Comparison of ENCODE assay signal across 1 cellular context in genomic region chr1:165871311-165872067, GRCh38.
TF ChIP-seq lines count a peak whose summit lies in the region.

No MANE protein-coding gene starts in this region.

TF ChIP-seq in K562, 482 proteins besides CTCF, POLR2A, EP300 and RAD21 (continued from another document and continues in another):
- TF ChIP-seq PBX2 (CRISPR knock-in tag; IDR thresholded peaks at IDR 0.05; ENCODE audit: low read depth) (no peak), PBX2 (tag; conservative IDR thresholded peaks at IDR 0.05; ENCODE audit: low read depth) (no peak), FOXK1 (CRISPR knock-in tag; IDR thresholded peaks at IDR 0.05; ENCODE audit: borderline replicate concordance) (no peak), ZBTB33 (CRISPR knock-in tag; IDR thresholded peaks at IDR 0.05) (no peak), MCM7 (IDR thresholded peaks at IDR 0.05) (no peak), ATF3 (IDR thresholded peaks at IDR 0.05) (no peak), ATF3 (CRISPR knock-in tag; conservative IDR thresholded peaks at IDR 0.05) (no peak), YY1 (IDR thresholded peaks at IDR 0.05; ENCODE audit: borderline replicate concordance in 1 of 3, control insufficient read depth in 1 of 3, extremely low read depth in 1 of 3, insufficient read depth in 3 of 3, insufficient read length in 1 of 3, insufficient replicate concordance in 2 of 3, low read depth in 1 of 3, low read length in 2 of 3) (no peak), NFIX (CRISPR knock-in tag; IDR thresholded peaks at IDR 0.05; ENCODE audit: low read depth) (no peak), NCOA6 (IDR thresholded peaks at IDR 0.05) (no peak), ZNF212 (CRISPR knock-in tag; IDR thresholded peaks at IDR 0.05) (no peak), EZH2 (IDR thresholded peaks at IDR 0.05; ENCODE audit: borderline replicate concordance, low read depth, low read length) (no peak), ZKSCAN3 (CRISPR knock-in tag; IDR thresholded peaks at IDR 0.05) (no peak), TOE1 (IDR thresholded peaks at IDR 0.05; ENCODE audit: borderline replicate concordance) (no peak), TOE1 (CRISPR knock-in tag; IDR thresholded peaks at IDR 0.05; ENCODE audit: borderline replicate concordance, low read depth) (no peak), TRIM28 (IDR thresholded peaks at IDR 0.05) (no peak), CBX3 (IDR thresholded peaks at IDR 0.05; ENCODE audit: borderline replicate concordance in 1 of 2, low read length in 2 of 2) (peak in 1 of 2 experiments; percentile 56; a peak in 1 of 3 replicates), HEY1 (CRISPR knock-in tag; IDR thresholded peaks at IDR 0.05; ENCODE audit: borderline replicate concordance) (no peak), AFF4 (CRISPR knock-in tag; IDR thresholded peaks at IDR 0.05) (no peak), CBFA2T3 (IDR thresholded peaks at IDR 0.05) (no peak), PHF8 (IDR thresholded peaks at IDR 0.05; ENCODE audit: borderline replicate concordance, low read length) (no peak), ZNF695 (CRISPR knock-in tag; IDR thresholded peaks at IDR 0.05) (no peak), MTA1 (IDR thresholded peaks at IDR 0.05; ENCODE audit: borderline replicate concordance) (no peak), PHF20 (IDR thresholded peaks at IDR 0.05; ENCODE audit: partially characterized antibody) (no peak), RBM25 (IDR thresholded peaks at IDR 0.05; ENCODE audit: low read depth, low read length, severe bottlenecking) (peak; percentile 85), ATF6 (CRISPR knock-in tag; IDR thresholded peaks at IDR 0.05) (no peak), CEBPG (CRISPR knock-in tag; IDR thresholded peaks at IDR 0.05) (no peak), CEBPG (tag; conservative IDR thresholded peaks at IDR 0.05 in 1 of 2, IDR thresholded peaks at IDR 0.05 in 1 of 2) (no peak), KAT8 (IDR thresholded peaks at IDR 0.05; ENCODE audit: low read depth) (no peak), ZNF449 (CRISPR knock-in tag; IDR thresholded peaks at IDR 0.05) (no peak), MAFK (IDR thresholded peaks at IDR 0.05; ENCODE audit: low read length) (no peak), ZNF740 (CRISPR knock-in tag; IDR thresholded peaks at IDR 0.05) (no peak), ZNF740 (tag; IDR thresholded peaks at IDR 0.05) (no peak), FUS (optimal IDR thresholded peaks at IDR 0.05; ENCODE audit: low read depth, low read length) (no peak), PRMT5 (CRISPR knock-in tag; IDR thresholded peaks at IDR 0.05) (no peak)
- TF ChIP-seq, protein P1, sequence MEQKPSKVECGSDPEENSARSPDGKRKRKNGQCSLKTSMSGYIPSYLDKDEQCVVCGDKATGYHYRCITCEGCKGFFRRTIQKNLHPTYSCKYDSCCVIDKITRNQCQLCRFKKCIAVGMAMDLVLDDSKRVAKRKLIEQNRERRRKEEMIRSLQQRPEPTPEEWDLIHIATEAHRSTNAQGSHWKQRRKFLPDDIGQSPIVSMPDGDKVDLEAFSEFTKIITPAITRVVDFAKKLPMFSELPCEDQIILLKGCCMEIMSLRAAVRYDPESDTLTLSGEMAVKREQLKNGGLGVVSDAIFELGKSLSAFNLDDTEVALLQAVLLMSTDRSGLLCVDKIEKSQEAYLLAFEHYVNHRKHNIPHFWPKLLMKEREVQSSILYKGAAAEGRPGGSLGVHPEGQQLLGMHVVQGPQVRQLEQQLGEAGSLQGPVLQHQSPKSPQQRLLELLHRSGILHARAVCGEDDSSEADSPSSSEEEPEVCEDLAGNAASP (IDR thresholded peaks at IDR 0.05), result no peak
- TF ChIP-seq, protein P2, sequence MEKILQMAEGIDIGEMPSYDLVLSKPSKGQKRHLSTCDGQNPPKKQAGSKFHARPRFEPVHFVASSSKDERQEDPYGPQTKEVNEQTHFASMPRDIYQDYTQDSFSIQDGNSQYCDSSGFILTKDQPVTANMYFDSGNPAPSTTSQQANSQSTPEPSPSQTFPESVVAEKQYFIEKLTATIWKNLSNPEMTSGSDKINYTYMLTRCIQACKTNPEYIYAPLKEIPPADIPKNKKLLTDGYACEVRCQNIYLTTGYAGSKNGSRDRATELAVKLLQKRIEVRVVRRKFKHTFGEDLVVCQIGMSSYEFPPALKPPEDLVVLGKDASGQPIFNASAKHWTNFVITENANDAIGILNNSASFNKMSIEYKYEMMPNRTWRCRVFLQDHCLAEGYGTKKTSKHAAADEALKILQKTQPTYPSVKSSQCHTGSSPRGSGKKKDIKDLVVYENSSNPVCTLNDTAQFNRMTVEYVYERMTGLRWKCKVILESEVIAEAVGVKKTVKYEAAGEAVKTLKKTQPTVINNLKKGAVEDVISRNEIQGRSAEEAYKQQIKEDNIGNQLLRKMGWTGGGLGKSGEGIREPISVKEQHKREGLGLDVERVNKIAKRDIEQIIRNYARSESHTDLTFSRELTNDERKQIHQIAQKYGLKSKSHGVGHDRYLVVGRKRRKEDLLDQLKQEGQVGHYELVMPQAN (IDR thresholded peaks at IDR 0.05; ENCODE audit: borderline replicate concordance), result no peak
- TF ChIP-seq, protein P3, sequence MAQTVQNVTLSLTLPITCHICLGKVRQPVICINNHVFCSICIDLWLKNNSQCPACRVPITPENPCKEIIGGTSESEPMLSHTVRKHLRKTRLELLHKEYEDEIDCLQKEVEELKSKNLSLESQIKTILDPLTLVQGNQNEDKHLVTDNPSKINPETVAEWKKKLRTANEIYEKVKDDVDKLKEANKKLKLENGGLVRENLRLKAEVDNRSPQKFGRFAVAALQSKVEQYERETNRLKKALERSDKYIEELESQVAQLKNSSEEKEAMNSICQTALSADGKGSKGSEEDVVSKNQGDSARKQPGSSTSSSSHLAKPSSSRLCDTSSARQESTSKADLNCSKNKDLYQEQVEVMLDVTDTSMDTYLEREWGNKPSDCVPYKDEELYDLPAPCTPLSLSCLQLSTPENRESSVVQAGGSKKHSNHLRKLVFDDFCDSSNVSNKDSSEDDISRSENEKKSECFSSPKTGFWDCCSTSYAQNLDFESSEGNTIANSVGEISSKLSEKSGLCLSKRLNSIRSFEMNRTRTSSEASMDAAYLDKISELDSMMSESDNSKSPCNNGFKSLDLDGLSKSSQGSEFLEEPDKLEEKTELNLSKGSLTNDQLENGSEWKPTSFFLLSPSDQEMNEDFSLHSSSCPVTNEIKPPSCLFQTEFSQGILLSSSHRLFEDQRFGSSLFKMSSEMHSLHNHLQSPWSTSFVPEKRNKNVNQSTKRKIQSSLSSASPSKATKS (CRISPR knock-in tag; IDR thresholded peaks at IDR 0.05), result no peak
- TF ChIP-seq, protein P4, sequence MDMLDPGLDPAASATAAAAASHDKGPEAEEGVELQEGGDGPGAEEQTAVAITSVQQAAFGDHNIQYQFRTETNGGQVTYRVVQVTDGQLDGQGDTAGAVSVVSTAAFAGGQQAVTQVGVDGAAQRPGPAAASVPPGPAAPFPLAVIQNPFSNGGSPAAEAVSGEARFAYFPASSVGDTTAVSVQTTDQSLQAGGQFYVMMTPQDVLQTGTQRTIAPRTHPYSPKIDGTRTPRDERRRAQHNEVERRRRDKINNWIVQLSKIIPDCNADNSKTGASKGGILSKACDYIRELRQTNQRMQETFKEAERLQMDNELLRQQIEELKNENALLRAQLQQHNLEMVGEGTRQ (CRISPR knock-in tag; IDR thresholded peaks at IDR 0.05), result no peak
